In the genomic region with DNA sequence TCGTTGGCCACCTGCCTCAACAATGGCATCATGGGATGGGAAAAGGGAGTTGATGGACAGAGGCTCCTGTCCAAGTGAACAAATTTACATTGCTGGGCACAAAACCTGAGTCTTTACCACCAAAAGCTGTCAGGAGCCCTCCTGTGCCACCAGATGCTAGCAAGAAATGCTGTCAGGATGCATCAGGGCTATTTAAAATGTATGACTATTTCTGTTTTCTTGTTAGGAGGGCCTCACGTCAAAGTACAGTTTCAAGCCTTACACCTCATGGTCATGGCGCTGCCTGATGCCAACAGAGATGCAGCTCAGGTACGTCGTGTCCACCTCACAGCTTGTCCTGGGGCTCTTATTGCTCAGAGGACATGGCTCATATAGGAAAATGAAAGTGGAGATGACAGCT, we compare ENCODE assay signal across 18 cellular contexts.
A peak's percentile ranks its signal among the peaks of the same experiment; 100 is the strongest.
DNase-seq lines count a peak whose midpoint lies in the region; ATAC-seq and TF ChIP-seq lines count a peak whose summit lies in the region.
"Had no signal": no experiment of that assay in that cellular context is flagged by ENCODE, and none has a peak within 500 bp of the region (broad histone marks: within the 10 kb centered on the region; RNA-seq: fewer than 3 reads in every experiment).

No MANE protein-coding gene starts in this region.

- no peak for TF ChIP-seq CTCF in mesothelial cell of epicardium (IDR thresholded peaks at IDR 0.05; ENCODE audit: unreplicated experiment)
- TF ChIP-seq CTCF in A673 (conservative IDR thresholded peaks at IDR 0.05; ENCODE audit: low read depth, low read length) = no peak

- H3K4me1 Mint-ChIP-seq in mesothelial cell of epicardium = peaks cover 37% of the 10 kb centered on the region
- no peaks in the 10 kb centered on the region for H3K4me1 Mint-ChIP-seq in activated T-cell treated with anti-CD3 and anti-CD28 coated beads, Interleukin-2, amount 50 U/mL, for 24 hours (ENCODE audit: low read depth)
- H3K4me1 Mint-ChIP-seq: CD14-positive monocyte; CD4-positive, alpha-beta memory T cell; CD4-positive, CD25-positive, alpha-beta regulatory T cell; CD8-positive, alpha-beta memory T cell had no signal

- no peak for ATAC-seq in GM18498 (IDR thresholded peaks at IDR 0.05; ENCODE audit: unreplicated experiment)

- H3K9me3 Mint-ChIP-seq in mesothelial cell of epicardium = no peaks in the 10 kb centered on the region
- H3K9me3 Mint-ChIP-seq in activated T-cell treated with anti-CD3 and anti-CD28 coated beads, Interleukin-2, amount 50 U/mL, for 24 hours = no peaks in the 10 kb centered on the region
- H3K9me3 Mint-ChIP-seq: CD14-positive monocyte had no signal

- no peak overlapping the region for H3K4me3 Mint-ChIP-seq in mesothelial cell of epicardium
- no peak overlapping the region for H3K4me3 Mint-ChIP-seq in activated T-cell treated with anti-CD3 and anti-CD28 coated beads, Interleukin-2, amount 50 U/mL, for 24 hours
- H3K4me3 Mint-ChIP-seq: CD14-positive monocyte; CD4-positive, alpha-beta memory T cell; CD4-positive, CD25-positive, alpha-beta regulatory T cell; CD8-positive, alpha-beta memory T cell had no signal

- POLR2A ChIA-PET in A673 (lab: Charles Lee; ENCODE audit: low non-redundant PET) = no interaction called here

- H3K27me3 ChIP-seq in A673 (replicated peaks; ENCODE audit: insufficient read depth, low read depth, low read length, poor library complexity) = no peaks in the 10 kb centered on the region
- H3K27me3 ChIP-seq: BE2C, BLaER1 had no signal

- no peak overlapping the region for H3K27ac ChIP-seq in A673 (ENCODE audit: low read depth, low read length, poor library complexity, severe bottlenecking)
- H3K27ac ChIP-seq: 22Rv1, A549, BLaER1 had no signal

- H3K4me3 ChIP-seq in A673 (ENCODE audit: low read depth, low read length, poor library complexity, severe bottlenecking) = no peak overlapping the region
- H3K4me3 ChIP-seq: A549, BLaER1, GM12878 had no signal

- H3K27me3 Mint-ChIP-seq in mesothelial cell of epicardium (ENCODE audit: low read depth) = no peaks in the 10 kb centered on the region
- no peaks in the 10 kb centered on the region for H3K27me3 Mint-ChIP-seq in activated T-cell treated with anti-CD3 and anti-CD28 coated beads, Interleukin-2, amount 50 U/mL, for 24 hours
- H3K27me3 Mint-ChIP-seq: CD4-positive, alpha-beta memory T cell; CD4-positive, CD25-positive, alpha-beta regulatory T cell; CD8-positive, alpha-beta memory T cell had no signal

- H3K9me3 ChIP-seq in A673 (ENCODE audit: low read depth, low read length, poor library complexity, severe bottlenecking) = no peaks in the 10 kb centered on the region
- H3K9me3 ChIP-seq: A549, BE2C, BLaER1 had no signal

- DNase-seq in G401 (ENCODE audit: low spot score) (peak; percentile 98), cerebellar nuclear complex (lab: John Stamatoyannopoulos, UW) (peak; percentile 63 to 88), dedifferentiated amniotic fluid mesenchymal stem cell (ENCODE audit: extremely low spot score) (peak; percentile 14), mesothelial cell of epicardium (ENCODE audit: low spot score in 2 of 2, unreplicated experiment in 2 of 2) (no peak), A673 (ENCODE audit: low spot score) (no peak)
- DNase-seq in activated T-cell treated with anti-CD3 and anti-CD28 coated beads, Interleukin-2, amount 50 U/mL, for 24 hours = no peak
- DNase-seq: CD4-positive, alpha-beta memory T cell; CD8-positive, alpha-beta memory T cell; DMS 273 treated with DMSO at 0.1 percent for 48 hours; DMS153 had no signal

- peak overlapping the region; percentile 0 for H3K27ac Mint-ChIP-seq in mesothelial cell of epicardium
- no peak overlapping the region for H3K27ac Mint-ChIP-seq in activated T-cell treated with anti-CD3 and anti-CD28 coated beads, Interleukin-2, amount 50 U/mL, for 24 hours
- H3K27ac Mint-ChIP-seq: CD14-positive monocyte; CD4-positive, CD25-positive, alpha-beta regulatory T cell; CD8-positive, alpha-beta memory T cell had no signal

- no peaks in the 10 kb centered on the region for H3K36me3 ChIP-seq in A673 (ENCODE audit: insufficient read depth, low read length, poor library complexity, severe bottlenecking)
- H3K36me3 ChIP-seq: BE2C, BLaER1 had no signal

- H3K4me1 ChIP-seq in A673 (ENCODE audit: insufficient read depth, low read length, poor library complexity, severe bottlenecking) = no peaks in the 10 kb centered on the region
- H3K4me1 ChIP-seq: A549, BE2C, BLaER1 had no signal

- intact Hi-C loops in A673 (cut with micrococcal nuclease; ENCODE audit: unreplicated experiment) = loop anchor here (2.0 to 10.0 kb wide), 6 partner anchors 345 to 1815 kb away; no protein-coding TSS in a partner anchor

- in situ Hi-C loops in G401 (cut with HindIII; ENCODE audit: low sequenced_read_pairs) = no loop called here

- CTCF ChIA-PET in A673 (lab: Charles Lee) = interaction anchor here (0.7 kb wide), 1 partner anchor 36 kb away, joined by 3 read pairs; no protein-coding TSS in a partner anchor

- peaks cover 58% of the 10 kb centered on the region for H3K36me3 Mint-ChIP-seq in mesothelial cell of epicardium
- no peaks in the 10 kb centered on the region for H3K36me3 Mint-ChIP-seq in activated T-cell treated with anti-CD3 and anti-CD28 coated beads, Interleukin-2, amount 50 U/mL, for 24 hours (ENCODE audit: low read depth)
- H3K36me3 Mint-ChIP-seq: CD14-positive monocyte; CD4-positive, alpha-beta memory T cell; CD4-positive, CD25-positive, alpha-beta regulatory T cell; CD8-positive, alpha-beta memory T cell had no signal

- BruUV-seq in A673 (replicated peaks; lab: Mats Ljungman, UMichigan) = no TSS peak

Comparison
In these comparisons a context has a peak if more than half of its experiments do, and no peak if none do; other contexts are left out.
1. DNase-seq: peak in G401 (single experiment), cerebellar nuclear complex (2 of 2) and dedifferentiated amniotic fluid mesenchymal stem cell (single experiment); none in mesothelial cell of epicardium (0 of 2), A673 (single experiment) and activated T-cell treated with anti-CD3 and anti-CD28 coated beads, Interleukin-2, amount 50 U/mL, for 24 hours (single experiment).